Comparison of ENCODE assay signal across 14 cellular contexts in the genomic region with DNA sequence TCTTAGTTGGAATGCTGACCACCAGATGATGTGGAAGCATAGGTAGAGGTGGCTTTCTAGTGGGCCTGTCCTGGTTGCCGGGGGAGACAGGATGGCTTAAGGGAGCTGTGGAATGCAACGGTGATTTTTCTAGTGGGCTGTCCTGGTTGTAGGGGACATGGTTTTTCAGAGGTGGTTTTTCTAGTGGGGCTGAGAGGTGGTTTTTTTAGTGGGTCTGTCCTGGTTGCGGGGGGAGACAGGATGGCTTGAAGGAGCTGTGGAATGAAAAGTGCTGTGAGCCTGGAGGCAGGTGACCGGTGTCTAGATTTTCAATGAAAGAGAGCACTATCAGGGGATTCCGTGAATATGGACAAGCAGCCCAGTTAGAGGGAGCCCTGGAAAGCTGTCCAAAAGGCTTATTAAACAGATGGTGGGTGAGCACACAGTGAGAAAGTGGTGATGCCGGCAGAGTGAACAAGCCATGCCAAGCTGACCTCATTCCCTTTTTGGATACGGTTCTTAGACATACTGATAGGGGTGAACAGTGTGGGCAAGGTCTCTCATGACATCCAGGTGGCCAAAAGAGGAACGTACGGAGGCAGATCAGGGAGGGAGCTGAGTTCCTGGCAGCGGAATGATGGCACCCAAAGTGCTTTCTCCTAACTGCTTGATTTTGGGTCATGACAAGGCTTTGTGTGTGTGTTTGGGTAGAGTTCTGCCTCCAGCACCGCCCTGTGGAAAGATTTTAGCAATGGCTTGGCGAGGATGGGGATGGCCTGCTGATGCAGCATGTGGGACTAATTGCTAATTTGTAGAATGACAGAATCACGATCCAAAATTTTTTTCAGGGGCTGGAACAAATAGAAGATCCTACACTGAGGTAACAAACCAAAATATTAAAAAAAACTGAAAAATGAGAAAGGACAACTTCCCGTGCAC.
DNase-seq lines count a peak whose midpoint lies in the region; ATAC-seq and TF ChIP-seq lines count a peak whose summit lies in the region.
"Had no signal": no experiment of that assay in that cellular context is flagged by ENCODE, and none has a peak within 500 bp of the region (broad histone marks: within the 10 kb centered on the region; RNA-seq: fewer than 3 reads in every experiment).

No MANE protein-coding gene starts in this region.

- peaks cover 38% of the 10 kb centered on the region for H3K27me3 Mint-ChIP-seq in type B pancreatic cell
- H3K27me3 Mint-ChIP-seq in activated naive CD4-positive, alpha-beta T cell treated with anti-CD3 and anti-CD28 coated beads for 36 hours (ENCODE audit: low read depth), result peaks cover 14% of the 10 kb centered on the region

- peak; percentile 32 for DNase-seq in NCI-H82 (lab: John Stamatoyannopoulos, UW)
- no peak for DNase-seq in NCI-H82 treated with DMSO at 0.1 percent for 48 hours (lab: John Stamatoyannopoulos, UW; ENCODE audit: unreplicated experiment)
- DNase-seq in RPMI8226, result peak; percentile 63
- peak; percentile 18 for DNase-seq in inferior parietal cortex (ENCODE audit: extremely low spot score)
- no peak for DNase-seq in type B pancreatic cell (ENCODE audit: extremely low spot score, unreplicated experiment)
- no peak for DNase-seq in HuH-7 (ENCODE audit: low spot score)
- DNase-seq in activated naive CD4-positive, alpha-beta T cell treated with anti-CD3 and anti-CD28 coated beads for 36 hours, result no peak
- DNase-seq in Right ventricle myocardium inferior (ENCODE audit: missing footprints), result no peak
- DNase-seq: CD4-positive, CD25-positive, alpha-beta regulatory T cell; DMS79; NCI-H187; NCI-H510A treated with DMSO at 0.1 percent for 48 hours; OCI-M1 had no signal

- ATAC-seq in Right ventricle myocardium inferior, result no peak
- ATAC-seq: K562 had no signal

- H3K4me1 Mint-ChIP-seq in type B pancreatic cell (ENCODE audit: unreplicated experiment), result peaks cover 6% of the 10 kb centered on the region
- H3K4me1 Mint-ChIP-seq in activated naive CD4-positive, alpha-beta T cell treated with anti-CD3 and anti-CD28 coated beads for 36 hours (ENCODE audit: low read depth), result no peaks in the 10 kb centered on the region
- H3K4me1 Mint-ChIP-seq: CD4-positive, CD25-positive, alpha-beta regulatory T cell had no signal

- intact Hi-C loops in activated naive CD4-positive, alpha-beta T cell treated with anti-CD3 and anti-CD28 coated beads for 36 hours (cut with micrococcal nuclease), result no loop called here
- intact Hi-C loops in Right ventricle myocardium inferior (cut with DNase I), result no loop called here

- CTCF ChIA-PET in activated naive CD4-positive, alpha-beta T cell treated with anti-CD3 and anti-CD28 coated beads for 36 hours (lab: Charles Lee), result no interaction called here

- no peaks in the 10 kb centered on the region for H3K36me3 Mint-ChIP-seq in type B pancreatic cell
- no peaks in the 10 kb centered on the region for H3K36me3 Mint-ChIP-seq in activated naive CD4-positive, alpha-beta T cell treated with anti-CD3 and anti-CD28 coated beads for 36 hours (ENCODE audit: low read depth)
- H3K36me3 Mint-ChIP-seq: CD4-positive, CD25-positive, alpha-beta regulatory T cell had no signal

- no peak for TF ChIP-seq CTCF in type B pancreatic cell (conservative IDR thresholded peaks at IDR 0.05)

- H3K27ac Mint-ChIP-seq in type B pancreatic cell, result no peak overlapping the region
- no peak overlapping the region for H3K27ac Mint-ChIP-seq in activated naive CD4-positive, alpha-beta T cell treated with anti-CD3 and anti-CD28 coated beads for 36 hours
- H3K27ac Mint-ChIP-seq: CD4-positive, CD25-positive, alpha-beta regulatory T cell had no signal

- no peak overlapping the region for H3K4me3 Mint-ChIP-seq in type B pancreatic cell
- H3K4me3 Mint-ChIP-seq in activated naive CD4-positive, alpha-beta T cell treated with anti-CD3 and anti-CD28 coated beads for 36 hours, result no peak overlapping the region
- H3K4me3 Mint-ChIP-seq: CD4-positive, CD25-positive, alpha-beta regulatory T cell had no signal

- H3K9me3 Mint-ChIP-seq in type B pancreatic cell, result no peaks in the 10 kb centered on the region
- no peaks in the 10 kb centered on the region for H3K9me3 Mint-ChIP-seq in activated naive CD4-positive, alpha-beta T cell treated with anti-CD3 and anti-CD28 coated beads for 36 hours

Comparison
In these comparisons a context has a peak if more than half of its experiments do, and no peak if none do; other contexts are left out.
1. DNase-seq: peak in NCI-H82 (single experiment), RPMI8226 (single experiment) and inferior parietal cortex (single experiment); none in NCI-H82 treated with DMSO at 0.1 percent for 48 hours (single experiment), type B pancreatic cell (single experiment), HuH-7 (single experiment), activated naive CD4-positive, alpha-beta T cell treated with anti-CD3 and anti-CD28 coated beads for 36 hours (single experiment) and Right ventricle myocardium inferior (single experiment).